ENCODE assay signal across 2 cellular contexts in genomic region chr2:31762085-31762484, GRCh38.
TF ChIP-seq lines count a peak whose summit lies in the region.

No MANE protein-coding gene starts in this region.

TF ChIP-seq in A549, 52 proteins besides CTCF, POLR2A, EP300 and RAD21 (continued from another document):
- TF ChIP-seq ATOH8 (CRISPR knock-in tag; IDR thresholded peaks at IDR 0.05; ENCODE audit: low read depth) (no peak), MAFK (IDR thresholded peaks at IDR 0.05; ENCODE audit: partially characterized antibody) (no peak)

TF ChIP-seq in GM23338, 12 proteins besides CTCF, POLR2A, EP300 and RAD21 (continued from another document):
- TF ChIP-seq REST (IDR thresholded peaks at IDR 0.05; ENCODE audit: unreplicated experiment) (no peak), EZH2phosphoT487 (IDR thresholded peaks at IDR 0.05; ENCODE audit: unreplicated experiment) (no peak), EZH2 (IDR thresholded peaks at IDR 0.05; ENCODE audit: low read depth, unreplicated experiment) (no peak), POLR2AphosphoS5 (IDR thresholded peaks at IDR 0.05; ENCODE audit: low read depth) (no peak), JUNB (IDR thresholded peaks at IDR 0.05; ENCODE audit: unreplicated experiment) (no peak), ETS1 (IDR thresholded peaks at IDR 0.05) (no peak)
